Comparison of ENCODE assay signal across 24 cellular contexts in genomic region chr10:71799785-71800453, GRCh38.
"Had no signal": no experiment of that assay in that cellular context is flagged by ENCODE, and none has a peak within 500 bp of the region (broad histone marks: within the 10 kb centered on the region; RNA-seq: fewer than 3 reads in every experiment).

No MANE protein-coding gene starts in this region.

- H3K4me3 ChIP-seq: heart left ventricle, prostate gland, testis, upper lobe of right lung had no signal

- H3K27ac Mint-ChIP-seq: activated CD4-positive, alpha-beta T cell treated with anti-CD3 and anti-CD28 coated beads, Interleukin-2, amount 10 ng/mL, durations not matched to agents 24 days and 14 days; activated CD8-positive, alpha-beta T cell treated with anti-CD3 and anti-CD28 coated beads, Interleukin-2, amount 10 ng/mL, durations not matched to agents 7 days and 5 days; brain; dendritic cell treated with granulocyte-macrophage colony-stimulating factor and Interleukin-4, amounts not matched to agents 40 ng/mL and 50 ng/mL, for 4 days; effector memory CD8-positive, alpha-beta T cell; nephron; stimulated activated naive CD8-positive, alpha-beta T cell treated with anti-CD3 and anti-CD28 coated beads, Interleukin-15, amount 100 ng/mL, for 72 hours had no signal

- H3K27me3 ChIP-seq: heart left ventricle, testis, upper lobe of right lung had no signal

- H3K4me3 Mint-ChIP-seq: activated CD4-positive, alpha-beta T cell treated with anti-CD3 and anti-CD28 coated beads, Interleukin-2, amount 10 ng/mL, durations not matched to agents 24 days and 14 days; activated CD8-positive, alpha-beta T cell treated with anti-CD3 and anti-CD28 coated beads, Interleukin-2, amount 10 ng/mL, durations not matched to agents 7 days and 5 days; brain; dendritic cell treated with granulocyte-macrophage colony-stimulating factor and Interleukin-4, amounts not matched to agents 40 ng/mL and 50 ng/mL, for 4 days; effector memory CD8-positive, alpha-beta T cell; nephron; stimulated activated naive CD8-positive, alpha-beta T cell treated with anti-CD3 and anti-CD28 coated beads, Interleukin-15, amount 100 ng/mL, for 72 hours had no signal

- H3K9me3 ChIP-seq: heart left ventricle, prostate gland, testis, upper lobe of right lung had no signal

- H3K4me1 ChIP-seq: prostate gland, testis, upper lobe of right lung had no signal

- H3K4me1 Mint-ChIP-seq: nephron had no signal

- H3K36me3 ChIP-seq: heart left ventricle, prostate gland, upper lobe of right lung had no signal

- H3K27ac ChIP-seq: heart left ventricle, prostate gland, testis, upper lobe of right lung had no signal

- DNase-seq: activated CD4-positive, alpha-beta T cell treated with anti-CD3 and anti-CD28 coated beads, Interleukin-2, amount 10 ng/mL, durations not matched to agents 24 days and 14 days; activated CD4-positive, CD25-positive, alpha-beta regulatory T cell; activated CD8-positive, alpha-beta memory T cell treated with anti-CD3 and anti-CD28 coated beads, Interleukin-2, amount 50 U/mL, for 4 hours; activated CD8-positive, alpha-beta T cell treated with anti-CD3 and anti-CD28 coated beads, Interleukin-2, amount 10 ng/mL, durations not matched to agents 7 days and 5 days; activated effector memory CD4-positive, alpha-beta T cell treated with anti-CD3 and anti-CD28 coated beads, Interleukin-2, amount 50 U/mL, for 16 hours; activated T-cell treated with anti-CD3 and anti-CD28 coated beads, Interleukin-2, amount 50 U/mL, for 48 hours; amygdala; cerebellar nuclear complex; effector memory CD8-positive, alpha-beta T cell; islet precursor cell; left ventricle myocardium superior; mesendoderm; nucleus accumbens; stimulated activated CD4-positive, alpha-beta T cell treated with anti-CD3 and anti-CD28 coated beads, Interleukin-1b, Interleukin-23, amount 100 ng/mL, for 48 hours; stimulated activated naive CD8-positive, alpha-beta T cell treated with anti-CD3 and anti-CD28 coated beads, Interleukin-15, amount 100 ng/mL, for 72 hours; T-helper 2 cell; testis; upper lobe of right lung had no signal

- H3K36me3 Mint-ChIP-seq: activated naive CD4-positive, alpha-beta T cell treated with anti-CD3 and anti-CD28 coated beads, Interleukin-2, amount 50 U/mL, for 72 hours; brain had no signal

- H3K27me3 Mint-ChIP-seq: activated CD4-positive, alpha-beta T cell treated with anti-CD3 and anti-CD28 coated beads, Interleukin-2, amount 10 ng/mL, durations not matched to agents 24 days and 14 days; brain; effector memory CD8-positive, alpha-beta T cell; stimulated activated naive CD8-positive, alpha-beta T cell treated with anti-CD3 and anti-CD28 coated beads, Interleukin-15, amount 100 ng/mL, for 72 hours had no signal

- H3K9me3 Mint-ChIP-seq: activated naive CD4-positive, alpha-beta T cell treated with anti-CD3 and anti-CD28 coated beads, Interleukin-2, amount 50 U/mL, for 72 hours; brain; dendritic cell treated with granulocyte-macrophage colony-stimulating factor and Interleukin-4, amounts not matched to agents 40 ng/mL and 50 ng/mL, for 4 days; effector memory CD8-positive, alpha-beta T cell; nephron; stimulated activated naive CD8-positive, alpha-beta T cell treated with anti-CD3 and anti-CD28 coated beads, Interleukin-15, amount 100 ng/mL, for 72 hours had no signal
